In genomic region chr15:89368566-89369223, GRCh38 we compare ENCODE assay signal across 3 cellular contexts.
TF ChIP-seq lines count a peak whose summit lies in the region.

No MANE protein-coding gene starts in this region.

TF ChIP-seq in SK-N-SH, 30 proteins besides CTCF, POLR2A, EP300 and RAD21 (continues in another document):
- TF ChIP-seq, protein P1, sequence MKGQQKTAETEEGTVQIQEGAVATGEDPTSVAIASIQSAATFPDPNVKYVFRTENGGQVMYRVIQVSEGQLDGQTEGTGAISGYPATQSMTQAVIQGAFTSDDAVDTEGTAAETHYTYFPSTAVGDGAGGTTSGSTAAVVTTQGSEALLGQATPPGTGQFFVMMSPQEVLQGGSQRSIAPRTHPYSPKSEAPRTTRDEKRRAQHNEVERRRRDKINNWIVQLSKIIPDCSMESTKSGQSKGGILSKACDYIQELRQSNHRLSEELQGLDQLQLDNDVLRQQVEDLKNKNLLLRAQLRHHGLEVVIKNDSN (IDR thresholded peaks at IDR 0.05; ENCODE audit: borderline replicate concordance, low read depth): no peak
- TF ChIP-seq USF2 (IDR thresholded peaks at IDR 0.05; ENCODE audit: borderline replicate concordance, low read depth, low read length) (no peak), MXI1 (IDR thresholded peaks at IDR 0.05; ENCODE audit: low read depth, low read length) (no peak), TEAD4 (IDR thresholded peaks at IDR 0.05; ENCODE audit: borderline replicate concordance, insufficient read depth) (no peak), FOXJ3 (CRISPR knock-in tag; IDR thresholded peaks at IDR 0.05) (no peak), IRF3 (IDR thresholded peaks at IDR 0.05; ENCODE audit: low read depth, low read length) (no peak), PBX3 (IDR thresholded peaks at IDR 0.05) (no peak), RXRA (IDR thresholded peaks at IDR 0.05; ENCODE audit: borderline replicate concordance, low read depth) (no peak)
- TF ChIP-seq, protein P2, sequence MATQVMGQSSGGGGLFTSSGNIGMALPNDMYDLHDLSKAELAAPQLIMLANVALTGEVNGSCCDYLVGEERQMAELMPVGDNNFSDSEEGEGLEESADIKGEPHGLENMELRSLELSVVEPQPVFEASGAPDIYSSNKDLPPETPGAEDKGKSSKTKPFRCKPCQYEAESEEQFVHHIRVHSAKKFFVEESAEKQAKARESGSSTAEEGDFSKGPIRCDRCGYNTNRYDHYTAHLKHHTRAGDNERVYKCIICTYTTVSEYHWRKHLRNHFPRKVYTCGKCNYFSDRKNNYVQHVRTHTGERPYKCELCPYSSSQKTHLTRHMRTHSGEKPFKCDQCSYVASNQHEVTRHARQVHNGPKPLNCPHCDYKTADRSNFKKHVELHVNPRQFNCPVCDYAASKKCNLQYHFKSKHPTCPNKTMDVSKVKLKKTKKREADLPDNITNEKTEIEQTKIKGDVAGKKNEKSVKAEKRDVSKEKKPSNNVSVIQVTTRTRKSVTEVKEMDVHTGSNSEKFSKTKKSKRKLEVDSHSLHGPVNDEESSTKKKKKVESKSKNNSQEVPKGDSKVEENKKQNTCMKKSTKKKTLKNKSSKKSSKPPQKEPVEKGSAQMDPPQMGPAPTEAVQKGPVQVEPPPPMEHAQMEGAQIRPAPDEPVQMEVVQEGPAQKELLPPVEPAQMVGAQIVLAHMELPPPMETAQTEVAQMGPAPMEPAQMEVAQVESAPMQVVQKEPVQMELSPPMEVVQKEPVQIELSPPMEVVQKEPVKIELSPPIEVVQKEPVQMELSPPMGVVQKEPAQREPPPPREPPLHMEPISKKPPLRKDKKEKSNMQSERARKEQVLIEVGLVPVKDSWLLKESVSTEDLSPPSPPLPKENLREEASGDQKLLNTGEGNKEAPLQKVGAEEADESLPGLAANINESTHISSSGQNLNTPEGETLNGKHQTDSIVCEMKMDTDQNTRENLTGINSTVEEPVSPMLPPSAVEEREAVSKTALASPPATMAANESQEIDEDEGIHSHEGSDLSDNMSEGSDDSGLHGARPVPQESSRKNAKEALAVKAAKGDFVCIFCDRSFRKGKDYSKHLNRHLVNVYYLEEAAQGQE (IDR thresholded peaks at IDR 0.05; ENCODE audit: low read depth, low read length): no peak

TF ChIP-seq in SK-N-SH treated with all-trans-retinoic acid at 6 μM for 48 hours, 23 proteins besides CTCF, POLR2A, EP300 and RAD21:
- no peak for TF ChIP-seq BACH2 (CRISPR knock-in tag; IDR thresholded peaks at IDR 0.05; ENCODE audit: borderline replicate concordance)
- TF ChIP-seq SNAI2 (CRISPR knock-in tag; IDR thresholded peaks at IDR 0.05): no peak
- no peak for TF ChIP-seq ZFP30 (CRISPR knock-in tag; IDR thresholded peaks at IDR 0.05)
- no peak for TF ChIP-seq TSHZ2 (CRISPR knock-in tag; IDR thresholded peaks at IDR 0.05)
- TF ChIP-seq ZNF565 (CRISPR knock-in tag; conservative IDR thresholded peaks at IDR 0.05; ENCODE audit: low read depth): no peak
- TF ChIP-seq ZC3H10 (CRISPR knock-in tag; IDR thresholded peaks at IDR 0.05): no peak
- TF ChIP-seq ARNTL (CRISPR knock-in tag; IDR thresholded peaks at IDR 0.05; ENCODE audit: borderline replicate concordance, low read depth): no peak

TF ChIP-seq in H1, 55 proteins besides CTCF, POLR2A, EP300 and RAD21:
- TF ChIP-seq RXRA (IDR thresholded peaks at IDR 0.05; ENCODE audit: insufficient read depth, low read depth, low read length) (no peak), CTBP2 (IDR thresholded peaks at IDR 0.05; ENCODE audit: borderline replicate concordance, insufficient read depth, insufficient read length, low read length) (peak; percentile 55), TBP (IDR thresholded peaks at IDR 0.05; ENCODE audit: low read depth, low read length) (no peak), SUZ12 (IDR thresholded peaks at IDR 0.05; ENCODE audit: low read length) (peak; percentile 68; the same call in 1 of the 2 replicates), CHD2 (IDR thresholded peaks at IDR 0.05; ENCODE audit: low read length) (peak; percentile 56; the same call in 1 of the 2 replicates), EZH2 (IDR thresholded peaks at IDR 0.05; ENCODE audit: low read depth, low read length, severe bottlenecking) (peak; percentile 73), RNF2 (IDR thresholded peaks at IDR 0.05; ENCODE audit: borderline replicate concordance, low read depth, low read length, missing control alignments, poor library complexity, severe bottlenecking) (peak; percentile 46)
